In genomic region chr14:61025239-61026223, GRCh38 we compare ENCODE assay signal across 1 cellular context.
TF ChIP-seq lines count a peak whose summit lies in the region.

No MANE protein-coding gene starts in this region.

TF ChIP-seq in K562, 482 proteins besides CTCF, POLR2A, EP300 and RAD21:
- TF ChIP-seq STAT5B (CRISPR knock-in tag; IDR thresholded peaks at IDR 0.05) (no peak), HMBOX1 (IDR thresholded peaks at IDR 0.05) (peak; percentile 65), NFATC3 (IDR thresholded peaks at IDR 0.05) (no peak), CEBPG (CRISPR knock-in tag; IDR thresholded peaks at IDR 0.05) (no peak), CEBPG (tag; conservative IDR thresholded peaks at IDR 0.05 in 1 of 2, IDR thresholded peaks at IDR 0.05 in 1 of 2) (no peak), CEBPZ (IDR thresholded peaks at IDR 0.05; ENCODE audit: borderline replicate concordance, low read depth, low read length) (no peak), BRD9 (IDR thresholded peaks at IDR 0.05; ENCODE audit: low read depth, partially characterized antibody) (no peak), PRMT5 (CRISPR knock-in tag; IDR thresholded peaks at IDR 0.05) (no peak), SMC3 (conservative IDR thresholded peaks at IDR 0.05; ENCODE audit: insufficient read depth, low read depth, low read length) (peak; percentile 58), MAZ (CRISPR knock-in tag; conservative IDR thresholded peaks at IDR 0.05 in 1 of 2, IDR thresholded peaks at IDR 0.05 in 1 of 2) (no peak), KDM4B (IDR thresholded peaks at IDR 0.05; ENCODE audit: borderline replicate concordance in 2 of 2, low read depth in 1 of 2) (no peak), NR2C2 (CRISPR knock-in tag; IDR thresholded peaks at IDR 0.05) (no peak), NR2C2 (tag; IDR thresholded peaks at IDR 0.05) (no peak), ID3 (CRISPR knock-in tag; IDR thresholded peaks at IDR 0.05) (no peak), ID3 (tag; IDR thresholded peaks at IDR 0.05) (no peak), DEAF1 (CRISPR knock-in tag; IDR thresholded peaks at IDR 0.05) (peak; percentile 50; the same call in 1 of the 2 replicates), ZNF584 (CRISPR knock-in tag; IDR thresholded peaks at IDR 0.05; ENCODE audit: low read depth) (no peak), HOXB6 (CRISPR knock-in tag; IDR thresholded peaks at IDR 0.05; ENCODE audit: borderline replicate concordance) (no peak), NFYB (IDR thresholded peaks at IDR 0.05; ENCODE audit: extremely low read depth, insufficient read length) (no peak), LARP7 (IDR thresholded peaks at IDR 0.05) (no peak)
